In the genomic region with DNA sequence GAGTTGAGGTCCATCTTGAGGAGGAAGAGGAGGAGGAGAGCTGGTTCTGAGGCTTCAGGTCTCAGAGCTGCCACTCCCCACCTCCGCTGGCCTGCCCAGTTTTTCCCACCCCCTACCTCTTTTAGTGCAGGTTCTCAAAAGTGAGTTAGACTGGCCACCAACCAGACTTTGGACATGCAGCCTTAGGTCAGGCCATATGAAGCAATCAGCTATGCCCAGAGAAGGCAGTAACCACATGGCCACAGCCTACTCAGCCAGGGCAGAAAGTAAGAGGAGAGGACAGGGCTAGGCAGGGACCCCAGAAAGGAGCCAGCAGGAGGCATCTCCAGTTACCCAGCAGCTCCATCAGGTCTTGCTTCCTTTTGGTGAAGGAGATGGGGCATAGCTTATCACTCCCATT, we compare ENCODE assay signal across 31 cellular contexts.
"Had no signal": no experiment of that assay in that cellular context is flagged by ENCODE, and none has a peak within 500 bp of the region (broad histone marks: within the 10 kb centered on the region; RNA-seq: fewer than 3 reads in every experiment).

No MANE protein-coding gene starts in this region.

- H3K27ac ChIP-seq: adrenal gland, brain microvascular endothelial cell, left lung, ovary, skin epidermis, uterus, VCaP had no signal

- H3K27ac Mint-ChIP-seq: activated naive CD8-positive, alpha-beta T cell treated with anti-CD3 and anti-CD28 coated beads for 36 hours; activated T-cell treated with anti-CD3 and anti-CD28 coated beads, Interleukin-2, amount 50 U/mL, for 72 hours; T-helper 1 cell treated with Interleukin-12 subunit alpha and Interleukin-12 subunit beta and Interleukin-4 antibody, amounts not matched to agents 30 μg/mL and 1 μg/mL, for 36 hours; type B pancreatic cell had no signal

- H3K9me3 ChIP-seq: adrenal gland, ovary, uterus had no signal

- H3K27me3 ChIP-seq: adrenal gland, brain microvascular endothelial cell, left lung, ovary, uterus had no signal

- H3K4me1 ChIP-seq: adrenal gland, left lung, uterus had no signal

- H3K9me3 Mint-ChIP-seq: activated naive CD8-positive, alpha-beta T cell treated with anti-CD3 and anti-CD28 coated beads for 36 hours; effector memory CD8-positive, alpha-beta T cell; type B pancreatic cell had no signal

- ATAC-seq: activated T-cell treated with anti-CD3 and anti-CD28 coated beads, Interleukin-2, amount 50 U/mL, for 72 hours; effector memory CD8-positive, alpha-beta T cell; left lung; right cardiac atrium; stimulated activated effector memory CD8-positive, alpha-beta T cell treated with anti-CD3 and anti-CD28 coated beads, Interleukin-12 subunit alpha, Interleukin-12 subunit beta, amount 100 ng/mL, for 72 hours; stimulated activated naive CD8-positive, alpha-beta T cell treated with anti-CD3 and anti-CD28 coated beads, Interleukin-15, amount 100 ng/mL, for 72 hours had no signal

- H3K4me3 Mint-ChIP-seq: activated naive CD8-positive, alpha-beta T cell treated with anti-CD3 and anti-CD28 coated beads for 36 hours; activated T-cell treated with anti-CD3 and anti-CD28 coated beads, Interleukin-2, amount 50 U/mL, for 72 hours; effector memory CD8-positive, alpha-beta T cell; nephron; stimulated activated effector memory CD8-positive, alpha-beta T cell treated with anti-CD3 and anti-CD28 coated beads, Interleukin-12 subunit alpha, Interleukin-12 subunit beta, amount 100 ng/mL, for 72 hours; stimulated activated naive CD8-positive, alpha-beta T cell treated with anti-CD3 and anti-CD28 coated beads, Interleukin-15, amount 100 ng/mL, for 72 hours; T-helper 1 cell treated with Interleukin-12 subunit alpha and Interleukin-12 subunit beta and Interleukin-4 antibody, amounts not matched to agents 30 μg/mL and 1 μg/mL, for 36 hours; type B pancreatic cell had no signal

- H3K4me1 Mint-ChIP-seq: activated naive CD8-positive, alpha-beta T cell treated with anti-CD3 and anti-CD28 coated beads for 36 hours; stimulated activated effector memory CD8-positive, alpha-beta T cell treated with anti-CD3 and anti-CD28 coated beads, Interleukin-12 subunit alpha, Interleukin-12 subunit beta, amount 100 ng/mL, for 72 hours; stimulated activated naive CD8-positive, alpha-beta T cell treated with anti-CD3 and anti-CD28 coated beads, Interleukin-15, amount 100 ng/mL, for 72 hours had no signal

- H3K36me3 Mint-ChIP-seq: activated naive CD8-positive, alpha-beta T cell treated with anti-CD3 and anti-CD28 coated beads for 36 hours; stimulated activated effector memory CD8-positive, alpha-beta T cell treated with anti-CD3 and anti-CD28 coated beads, Interleukin-12 subunit alpha, Interleukin-12 subunit beta, amount 100 ng/mL, for 72 hours; type B pancreatic cell had no signal

- H3K4me3 ChIP-seq: adrenal gland, left lung, lung, ovary, skin epidermis, uterus had no signal

- DNase-seq: activated CD4-positive, alpha-beta T cell treated with anti-CD3 and anti-CD28 coated beads for 4 hours; activated CD4-positive, alpha-beta T cell treated with anti-CD3 and anti-CD28 coated beads, Interleukin-2, amount 50 U/mL, for 4 hours; activated naive CD4-positive, alpha-beta T cell treated with Interleukin-2 at 50 U/mL for 16 hours; activated naive CD8-positive, alpha-beta T cell treated with anti-CD3 and anti-CD28 coated beads for 36 hours; activated T-cell treated with anti-CD3 and anti-CD28 coated beads for 4 hours; activated T-cell treated with anti-CD3 and anti-CD28 coated beads, Interleukin-2, amount 50 U/mL, for 72 hours; adrenal gland; brain microvascular endothelial cell; cortex of kidney; effector memory CD8-positive, alpha-beta T cell; erythroblast; head of caudate nucleus; hippocampal formation; kidney; left lung; mesendoderm; ovary; stimulated activated CD4-positive, alpha-beta T cell treated with anti-CD3 and anti-CD28 coated beads, Interleukin-12 subunit alpha, Interleukin-12 subunit beta, amount 100 ng/mL, for 4 hours; stimulated activated CD4-positive, alpha-beta T cell treated with anti-CD3 and anti-CD28 coated beads, Interleukin-4, amount 100 ng/mL, for 1 hour; stimulated activated naive CD8-positive, alpha-beta T cell treated with anti-CD3 and anti-CD28 coated beads, Interleukin-15, amount 100 ng/mL, for 72 hours; substantia nigra; T-helper 9 cell; uterus had no signal

- H3K36me3 ChIP-seq: adrenal gland, brain microvascular endothelial cell, left lung, ovary, uterus had no signal

- H3K27me3 Mint-ChIP-seq: activated naive CD8-positive, alpha-beta T cell treated with anti-CD3 and anti-CD28 coated beads for 36 hours; stimulated activated naive CD8-positive, alpha-beta T cell treated with anti-CD3 and anti-CD28 coated beads, Interleukin-15, amount 100 ng/mL, for 72 hours; type B pancreatic cell had no signal
